In genomic region chr4:54322817-54323417, GRCh38 we compare ENCODE assay signal across 8 cellular contexts.
A peak's percentile ranks its signal among the peaks of the same experiment; 100 is the strongest.
DNase-seq lines count a peak whose midpoint lies in the region; ATAC-seq, FAIRE-seq and TF ChIP-seq lines count a peak whose summit lies in the region.

No MANE protein-coding gene starts in this region.

- peak; percentile 73 for DNase-seq in EH (ENCODE audit: low read depth)
- DNase-seq in HuH-7 (ENCODE audit: low spot score), result peak; percentile 82
- peak; percentile 50 for DNase-seq in NOMO-1 treated with DMSO at 0.1 percent for 48 hours (lab: John Stamatoyannopoulos, UW; ENCODE audit: unreplicated experiment)
- DNase-seq in activated T-cell treated with anti-CD3 and anti-CD28 coated beads, Interleukin-2, amount 50 U/mL, for 48 hours, result peak; percentile 55 to 61
- peak; percentile 55 for DNase-seq in fibroblast of villous mesenchyme (ENCODE audit: low read depth)
- peak; percentile 20 for DNase-seq in non-pigmented ciliary epithelial cell (ENCODE audit: low read depth)
- peak; percentile 84 for DNase-seq in urothelium cell line (ENCODE audit: low spot score)

- peak; percentile 97 for FAIRE-seq in urothelium cell line (lab: Jason Lieb, UNC)

- no peak overlapping the region for H3K4me3 ChIP-seq in fibroblast of villous mesenchyme (ENCODE audit: low read depth, low read length)

- peak; percentile 81 for TF ChIP-seq CTCF in fibroblast of villous mesenchyme (IDR thresholded peaks at IDR 0.05; ENCODE audit: insufficient read depth, low read depth, low read length)

- peak; percentile 78 for ATAC-seq in GM21576 (IDR thresholded peaks at IDR 0.05; ENCODE audit: unreplicated experiment)

Comparison
In these comparisons a context has a peak if more than half of its experiments do, and no peak if none do; other contexts are left out.
1. DNase-seq: peak in every context shown above with its lines; median percentile 84 in urothelium cell line; 82 in HuH-7; 73 in EH; 58 in activated T-cell treated with anti-CD3 and anti-CD28 coated beads, Interleukin-2, amount 50 U/mL, for 48 hours; 55 in fibroblast of villous mesenchyme; 50 in NOMO-1 treated with DMSO at 0.1 percent for 48 hours; 20 in non-pigmented ciliary epithelial cell.